9 cellular contexts compared by ENCODE assay signal in genomic region chr1:84959294-84959693, GRCh38. TPM values are rescaled to one million over a fixed set of nuclear protein-coding genes. Genes with fewer than 3 reads are reported as not detected.
DNase-seq lines count a peak whose midpoint lies in the region; ATAC-seq, FAIRE-seq and TF ChIP-seq lines count a peak whose summit lies in the region.
"Had no signal": no experiment of that assay in that cellular context is flagged by ENCODE, and none has a peak within 500 bp of the region (broad histone marks: within the 10 kb centered on the region; RNA-seq: fewer than 3 reads in every experiment).

No MANE protein-coding gene starts in this region.

- no peak for TF ChIP-seq CTCF in HepG2 (CRISPR knock-in tag; IDR thresholded peaks at IDR 0.05)

- H3K27ac ChIP-seq in HepG2 (ENCODE audit: extremely low read length, insufficient read depth, low read length) = no peak overlapping the region
- H3K27ac ChIP-seq: stomach had no signal

- TF ChIP-seq EP300 in HepG2 (IDR thresholded peaks at IDR 0.05; ENCODE audit: low read depth in 2 of 2, low read length in 2 of 2) (no peak), HepG2 (CRISPR knock-in tag; IDR thresholded peaks at IDR 0.05; ENCODE audit: borderline replicate concordance) (no peak)

- peak overlapping the region; percentile 73 for H3K27ac Mint-ChIP-seq in activated naive CD8-positive, alpha-beta T cell

- no peak overlapping the region for H3K4me2 ChIP-seq in HepG2 (ENCODE audit: low read depth, low read length)

- H3K9me3 Mint-ChIP-seq in activated naive CD8-positive, alpha-beta T cell (ENCODE audit: low read depth) = no peaks in the 10 kb centered on the region

- H3K36me3 ChIP-seq in HepG2 (replicated peaks in 1 of 2; ENCODE audit: control insufficient read depth in 1 of 2, insufficient read depth in 2 of 2, low read length in 2 of 2) = no peaks in the 10 kb centered on the region
- H3K36me3 ChIP-seq: stomach had no signal

- 46% methylated on average over 5 of the region's 5 CpGs for WGBS in HepG2 (ENCODE audit: low lambda C conversion rate)

- POLR2A ChIA-PET in HepG2 (lab: Yijun Ruan, JAX) = no interaction called here

- no peaks in the 10 kb centered on the region for H3K79me2 ChIP-seq in HepG2 (ENCODE audit: insufficient read depth, low read length)

- DNase-seq in Daoy (ENCODE audit: low read depth) = peak; percentile 47
- no peak for DNase-seq in left colon
- DNase-seq in activated gamma-delta T cell (lab: John Stamatoyannopoulos, UW) = no peak
- DNase-seq in NCI-H1417 (lab: John Stamatoyannopoulos, UW) = no peak
- DNase-seq in HepG2 (ENCODE audit: low spot score) = no peak
- DNase-seq: stomach had no signal

- in situ Hi-C loops in HepG2 (cut with HindIII; ENCODE audit: extremely low pct_ligation_motif_present, low pct_unique_long_range_greater_than_20kb) = no loop called here

- BruUV-seq in HepG2 (replicated peaks; lab: Mats Ljungman, UMichigan) = no TSS peak

- H3K9ac ChIP-seq in HepG2 (ENCODE audit: insufficient read depth, low read depth, low read length) = no peak overlapping the region

- no peak overlapping the region for H3K4me3 Mint-ChIP-seq in activated naive CD8-positive, alpha-beta T cell

- no peaks in the 10 kb centered on the region for H3K27me3 Mint-ChIP-seq in activated naive CD8-positive, alpha-beta T cell

- no peaks in the 10 kb centered on the region for H3K4me1 ChIP-seq in HepG2 (ENCODE audit: insufficient read depth, low read length)

- no peaks in the 10 kb centered on the region; a peak in 1 of 5 replicates for H3K27me3 ChIP-seq in HepG2 (ENCODE audit: control insufficient read depth in 1 of 2, insufficient read depth in 2 of 2, low read length in 2 of 2)
- H3K27me3 ChIP-seq: stomach had no signal

- H2AFZ ChIP-seq in HepG2 (ENCODE audit: low read length) = no peak overlapping the region

- no peak for FAIRE-seq in HepG2 (lab: Jason Lieb, UNC)

- peaks cover 16% of the 10 kb centered on the region for H3K36me3 Mint-ChIP-seq in activated naive CD8-positive, alpha-beta T cell

- no peak overlapping the region for H3K4me3 ChIP-seq in HepG2 (replicated peaks in 1 of 3; ENCODE audit: insufficient read depth in 1 of 3, low read depth in 2 of 3, low read length in 3 of 3)
- H3K4me3 ChIP-seq: stomach had no signal

- no peak for TF ChIP-seq POLR2A in HepG2 (IDR thresholded peaks at IDR 0.05; ENCODE audit: insufficient read depth in 1 of 2, low read depth in 2 of 2, low read length in 2 of 2)

- H4K20me1 ChIP-seq in HepG2 (ENCODE audit: insufficient read depth, low read length) = no peaks in the 10 kb centered on the region

- CTCF ChIA-PET in HepG2 (lab: Yijun Ruan, JAX; ENCODE audit: low intra/inter-chr PET ratio, low total read pairs) = no interaction called here

- ATAC-seq in GM19467 (IDR thresholded peaks at IDR 0.05; ENCODE audit: unreplicated experiment) (peak; percentile 75), HG03108 (IDR thresholded peaks at IDR 0.05; ENCODE audit: unreplicated experiment) (peak; percentile 53), left colon (no peak), HepG2 (no peak)

- peaks cover 6% of the 10 kb centered on the region for H3K4me1 Mint-ChIP-seq in activated naive CD8-positive, alpha-beta T cell (ENCODE audit: low read depth)

- H3K9me3 ChIP-seq in HepG2 (ENCODE audit: low read length) = no peaks in the 10 kb centered on the region
- H3K9me3 ChIP-seq: stomach had no signal

- intact Hi-C loops in left colon (cut with DNase I, micrococcal nuclease) = no loop called here
- intact Hi-C loops in HepG2 (cut with micrococcal nuclease; ENCODE audit: unreplicated experiment) = no loop called here

- no peak for TF ChIP-seq RAD21 in HepG2 (CRISPR knock-in tag; IDR thresholded peaks at IDR 0.05)

TF ChIP-seq in HepG2, 621 proteins besides CTCF, POLR2A, EP300 and RAD21:
- no peak for TF ChIP-seq ZKSCAN8 (CRISPR knock-in tag; IDR thresholded peaks at IDR 0.05; ENCODE audit: borderline replicate concordance)
- no peak for TF ChIP-seq FOSL1 (CRISPR knock-in tag; IDR thresholded peaks at IDR 0.05; ENCODE audit: borderline replicate concordance)
- no peak for TF ChIP-seq ZNF761 (CRISPR knock-in tag; conservative IDR thresholded peaks at IDR 0.05)
- no peak for TF ChIP-seq ZNF670 (CRISPR knock-in tag; IDR thresholded peaks at IDR 0.05; ENCODE audit: borderline replicate concordance)
- TF ChIP-seq ZNF354B (CRISPR knock-in tag; IDR thresholded peaks at IDR 0.05) = no peak
- TF ChIP-seq ZNF878 (CRISPR knock-in tag; IDR thresholded peaks at IDR 0.05) = no peak
- no peak for TF ChIP-seq ATF5 (CRISPR knock-in tag; IDR thresholded peaks at IDR 0.05; ENCODE audit: low read depth)
- no peak for TF ChIP-seq ZFP37 (CRISPR knock-in tag; IDR thresholded peaks at IDR 0.05; ENCODE audit: borderline replicate concordance)
TF ChIP-seq in HepG2: peak in this region for 0.

RNA-seq across cellular contexts. Expression of gene MCOLN2, which starts 37.6 kb away (rescaled TPM):
- 13.5 and 13.6 TPM in 2 replicates for total RNA-seq in Daoy (2014; rRNA removed; shearing (Covaris generic))
- total RNA-seq in left colon (10 to 100 TPM; 25.2 to 87.3 TPM), HepG2 (2016; rRNA removed; fragmentation: Illumina TruSeq; extraction: Trizol) (not detected in 2 replicates)
- not detected in 2 replicates for total RNA-seq in HepG2 (2016; cell fraction: cytosol; rRNA removed; fragmentation: Illumina TruSeq; extraction: Trizol; ENCODE audit: low read depth)
- total RNA-seq in HepG2 (2016; cell fraction: insoluble cytoplasmic fraction; rRNA removed; fragmentation: Illumina TruSeq; extraction: Trizol) = not detected in 2 replicates
- total RNA-seq in HepG2 (2016; cell fraction: membrane; rRNA removed; fragmentation: Illumina TruSeq; extraction: Trizol) = not detected in 2 replicates
- not detected in 2 replicates for total RNA-seq in HepG2 (2016; cell fraction: nucleus; rRNA removed; fragmentation: Illumina TruSeq; extraction: Trizol)
- not detected in 2 replicates for polyA plus RNA-seq in HepG2 (2011; rRNA removed)
- not detected in 2 replicates for polyA plus RNA-seq in HepG2 (2011; cell fraction: cytosol; rRNA removed)
- 0.27 TPM in 1 of 2 replicates, not detected in the other for polyA plus RNA-seq in HepG2 (2011; cell fraction: nucleus; rRNA removed)
- polyA plus RNA-seq in HepG2 (2012) = not detected in 2 replicates
- polyA plus RNA-seq in HepG2 (2016; cell fraction: cytosol; fragmentation: Illumina TruSeq; extraction: Trizol; ENCODE audit: low read depth) = not detected in 2 replicates
- not detected in 2 replicates for polyA plus RNA-seq in HepG2 (2016; cell fraction: insoluble cytoplasmic fraction; fragmentation: Illumina TruSeq; extraction: Trizol; ENCODE audit: low read depth)
- polyA plus RNA-seq in HepG2 (2016; cell fraction: membrane; fragmentation: Illumina TruSeq; extraction: Trizol; ENCODE audit: low read depth) = not detected in 2 replicates
- polyA plus RNA-seq in HepG2 (2016; cell fraction: nucleus; fragmentation: Illumina TruSeq; extraction: Trizol; ENCODE audit: insufficient read depth, low read depth) = not detected in 2 replicates
- not detected in 2 replicates for polyA minus RNA-seq in HepG2 (2011; rRNA and poly(A)+ RNA removed; ENCODE audit: low replicate concordance)
- polyA minus RNA-seq in HepG2 (2011; cell fraction: cytosol; rRNA and poly(A)+ RNA removed) = not detected in 2 replicates
- not detected in 2 replicates for polyA minus RNA-seq in HepG2 (2011; cell fraction: nucleus; rRNA and poly(A)+ RNA removed)

Comparison
In these comparisons a context has a peak if more than half of its experiments do, and no peak if none do; other contexts are left out.
1. ATAC-seq: peak in GM19467 (single experiment) and HG03108 (single experiment); none in left colon (single experiment) and HepG2 (single experiment).
2. RNA of gene MCOLN2, which starts 37.6 kb away (total RNA-seq): 25.2 to 87.3 TPM in left colon and 13.5 to 13.6 TPM in Daoy; not detected in HepG2; every median in the first group is over 10 times any median in the second.